Comparison of ENCODE assay signal across 9 cellular contexts in the genomic region with DNA sequence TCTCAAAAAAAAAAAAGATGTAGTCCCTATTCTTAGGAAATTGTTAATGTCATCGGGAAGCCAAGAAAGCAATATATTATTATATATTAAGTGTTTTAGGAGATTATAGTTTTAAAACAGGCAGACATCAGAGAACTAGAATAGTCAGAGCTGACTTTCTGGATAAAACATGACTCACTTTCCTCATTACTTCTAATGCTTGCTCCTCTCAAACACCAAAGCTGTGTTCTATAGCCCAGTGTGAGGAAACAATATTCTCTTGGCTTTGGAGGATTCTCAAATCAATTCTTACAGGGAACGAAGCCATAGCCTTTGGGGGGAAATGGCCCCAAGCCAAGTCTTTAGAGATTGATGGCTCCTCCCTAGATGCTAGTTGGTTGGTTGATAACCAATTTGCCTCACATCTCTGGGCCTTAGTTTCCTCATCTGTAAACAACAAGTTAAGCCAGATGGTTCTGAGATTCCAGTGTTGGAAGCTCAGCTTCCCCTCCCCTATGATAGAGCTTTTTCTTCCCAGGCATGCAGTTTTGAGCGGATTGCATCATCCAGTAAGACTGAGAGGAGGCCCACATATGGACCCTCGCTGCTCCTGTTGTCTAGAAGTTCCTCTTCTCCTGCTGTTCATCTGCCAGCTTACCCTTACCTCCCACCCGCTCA. TPM values are rescaled to one million over a fixed set of nuclear protein-coding genes. Genes with fewer than 3 reads are reported as not detected.
A peak's percentile ranks its signal among the peaks of the same experiment; 100 is the strongest.
DNase-seq lines count a peak whose midpoint lies in the region; ATAC-seq, FAIRE-seq and TF ChIP-seq lines count a peak whose summit lies in the region.
"Had no signal": no experiment of that assay in that cellular context is flagged by ENCODE, and none has a peak within 500 bp of the region (broad histone marks: within the 10 kb centered on the region; RNA-seq: fewer than 3 reads in every experiment).

No MANE protein-coding gene starts in this region.

- no peak overlapping the region for H4K5ac ChIP-seq in H1 (ENCODE audit: insufficient read length, low read depth, low read length)

- H4K8ac ChIP-seq in H1 (ENCODE audit: extremely low read depth, insufficient read depth, low read length) = no peak overlapping the region

- H3K4me3 Mint-ChIP-seq in Caco-2 (ENCODE audit: unreplicated experiment) (no peak overlapping the region), neural progenitor cell (no peak overlapping the region)
- H3K4me3 Mint-ChIP-seq in activated CD8-positive, alpha-beta memory T cell treated with anti-CD3 and anti-CD28 coated beads, Interleukin-2, amount 10 ng/mL, durations not matched to agents 7 days and 5 days = no peak overlapping the region

- H2BK20ac ChIP-seq in H1 (ENCODE audit: low read length) = no peak overlapping the region

- no TSS peak for BruUV-seq in Caco-2 (replicated peaks; lab: Mats Ljungman, UMichigan)

- H3K9me3 ChIP-seq in Caco-2 = no peaks in the 10 kb centered on the region
- H3K9me3 ChIP-seq in H1 (ENCODE audit: insufficient read depth in 2 of 2, low read depth in 1 of 2, low read length in 1 of 2) = no peaks in the 10 kb centered on the region
- no peaks in the 10 kb centered on the region for H3K9me3 ChIP-seq in neural progenitor cell (ENCODE audit: low read depth)

- H3K4me2 ChIP-seq in H1 (ENCODE audit: insufficient read depth in 1 of 2, low read depth in 2 of 2, low read length in 2 of 2) (no peak overlapping the region), neural progenitor cell (no peak overlapping the region)

- H2BK12ac ChIP-seq in H1 (ENCODE audit: low read depth, low read length) = 0 out of 2 replicates have a peak overlapping the region, but pooled peaks have one; percentile 17

- ATAC-seq in activated CD8-positive, alpha-beta memory T cell treated with anti-CD3 and anti-CD28 coated beads, Interleukin-2, amount 10 ng/mL, durations not matched to agents 7 days and 5 days = no peak
- ATAC-seq in HG03342 (IDR thresholded peaks at IDR 0.05; ENCODE audit: unreplicated experiment) (no peak), GM18511 (IDR thresholded peaks at IDR 0.05; ENCODE audit: unreplicated experiment) (no peak)

- H3K56ac ChIP-seq in H1 (replicated peaks; ENCODE audit: insufficient read length, low read depth, low read length) = no peak overlapping the region

- H3K23ac ChIP-seq in H1 (ENCODE audit: insufficient read length) = no peak overlapping the region

- DNase-seq in Caco-2 (peak in 1 of 2 experiments; percentile 21), NCI-H82 (lab: John Stamatoyannopoulos, UW) (peak; percentile 74), H1 (ENCODE audit: low read depth in 1 of 2, low spot score in 2 of 2) (no peak), neural progenitor cell (ENCODE audit: low spot score) (no peak), OCI-M2 (lab: John Stamatoyannopoulos, UW; ENCODE audit: unreplicated experiment) (no peak)
- DNase-seq in activated CD8-positive, alpha-beta memory T cell treated with anti-CD3 and anti-CD28 coated beads, Interleukin-2, amount 10 ng/mL, durations not matched to agents 7 days and 5 days = no peak
- DNase-seq: SW 1271 had no signal

- H2AK5ac ChIP-seq in H1 (ENCODE audit: low read depth, low read length) = no peak overlapping the region

- no peak overlapping the region for H3K4me3 ChIP-seq in Caco-2 (ENCODE audit: low read depth, low read length)
- H3K4me3 ChIP-seq in H1 (ENCODE audit: extremely low read depth in 1 of 4, insufficient read depth in 2 of 4, low read depth in 3 of 4, low read length in 4 of 4) = no peak overlapping the region
- no peak overlapping the region for H3K4me3 ChIP-seq in neural progenitor cell

- H2BK120ac ChIP-seq in H1 (replicated peaks; ENCODE audit: low read depth, low read length) = no peak overlapping the region

- FAIRE-seq in H1 (lab: Jason Lieb, UNC) = no peak

- H3K27me3 ChIP-seq in Caco-2 (replicated peaks; ENCODE audit: control insufficient read depth, insufficient read depth, low read length) (no peaks in the 10 kb centered on the region), H1 (replicated peaks in 1 of 4; ENCODE audit: control insufficient read depth in 3 of 4, extremely low read depth in 1 of 4, insufficient read depth in 3 of 4, low read length in 3 of 4) (no peaks in the 10 kb centered on the region), neural progenitor cell (no peaks in the 10 kb centered on the region)

- no peaks in the 10 kb centered on the region for H3K23me2 ChIP-seq in H1 (ENCODE audit: low read depth, low read length)

- POLR2A ChIA-PET in Caco-2 (lab: Charles Lee) (interaction anchor here (0.5 to 1.6 kb wide), 5 partner anchors 9 to 868 kb away, joined by 3 to 10 read pairs (median 7); partner anchors contain the start of gene NMT1), H1 (lab: Charles Lee; ENCODE audit: partially characterized antibody) (interaction anchor here (0.7 to 2.4 kb wide), 3 partner anchors 12 to 47 kb away, joined by 3 to 13 read pairs (median 4); partner anchors contain the start of gene NMT1)

- H4K91ac ChIP-seq in H1 (replicated peaks; ENCODE audit: insufficient read length, low read length) = no peak overlapping the region

- H3K27ac Mint-ChIP-seq in Caco-2 (ENCODE audit: unreplicated experiment) = peak overlapping the region; percentile 73
- H3K27ac Mint-ChIP-seq in neural progenitor cell = peak overlapping the region; percentile 40
- no peak overlapping the region for H3K27ac Mint-ChIP-seq in activated CD8-positive, alpha-beta memory T cell treated with anti-CD3 and anti-CD28 coated beads, Interleukin-2, amount 10 ng/mL, durations not matched to agents 7 days and 5 days

- H3K27ac ChIP-seq in H1 (ENCODE audit: low read depth, low read length) = no peak overlapping the region
- H3K27ac ChIP-seq in neural progenitor cell = no peak overlapping the region

- H4K20me1 ChIP-seq in H1 (replicated peaks in 1 of 2; ENCODE audit: control insufficient read depth in 1 of 2, insufficient read depth in 2 of 2, low read length in 2 of 2) = peaks cover 3% of the 10 kb centered on the region in 2 experiments
- peaks cover 14% of the 10 kb centered on the region for H4K20me1 ChIP-seq in neural progenitor cell (ENCODE audit: low read depth)

- H3K9ac ChIP-seq in H1 (replicated peaks in 1 of 4; ENCODE audit: extremely low read depth in 1 of 4, low read depth in 3 of 4, low read length in 3 of 4) = no peak overlapping the region
- no peak overlapping the region for H3K9ac ChIP-seq in neural progenitor cell

- no peaks in the 10 kb centered on the region; the same call in 1 of the 2 replicates for H3K36me3 ChIP-seq in Caco-2 (ENCODE audit: control insufficient read depth, insufficient read depth, low read length)
- peaks cover 2 to 25% (median 10%) of the 10 kb centered on the region in 4 experiments; a peak in 3 of 8 replicates for H3K36me3 ChIP-seq in H1 (ENCODE audit: control insufficient read depth in 2 of 4, insufficient read depth in 4 of 4, low read length in 3 of 4)
- H3K36me3 ChIP-seq in neural progenitor cell = no peaks in the 10 kb centered on the region

- H2BK5ac ChIP-seq in H1 (ENCODE audit: low read depth, low read length) = no peak overlapping the region; the same call in 1 of the 2 replicates

- intact Hi-C loops in Caco-2 (cut with micrococcal nuclease; ENCODE audit: unreplicated experiment) = no loop called here

- WGBS in H1 (ENCODE audit: extremely low coverage in 1 of 2, insufficient coverage in 1 of 2, insufficient read length in 1 of 2, insufficient replicate concordance in 2 of 2, low coverage in 1 of 2, low lambda C conversion rate in 2 of 2, missing lambda C conversion rate in 1 of 2), 2 experiments = 96% methylated on average over 5 of the region's 5 CpGs; no CpG with 5 or more reads in 1 of the 2 experiments

- H3K4me1 ChIP-seq in Caco-2 (no peaks in the 10 kb centered on the region), H1 (replicated peaks in 1 of 4; ENCODE audit: control insufficient read depth in 3 of 4, insufficient read depth in 4 of 4, low read length in 3 of 4) (no peaks in the 10 kb centered on the region), neural progenitor cell (no peaks in the 10 kb centered on the region)

- no peaks in the 10 kb centered on the region for H3K27me3 Mint-ChIP-seq in Caco-2 (ENCODE audit: insufficient read depth, unreplicated experiment)
- peaks cover 6% of the 10 kb centered on the region for H3K27me3 Mint-ChIP-seq in neural progenitor cell (ENCODE audit: insufficient read depth, low read depth)
- no peaks in the 10 kb centered on the region for H3K27me3 Mint-ChIP-seq in activated CD8-positive, alpha-beta memory T cell treated with anti-CD3 and anti-CD28 coated beads, Interleukin-2, amount 10 ng/mL, durations not matched to agents 7 days and 5 days

- H3K18ac ChIP-seq in H1 (ENCODE audit: extremely low read depth, low read length) = no peak overlapping the region; the same call in 1 of the 2 replicates

- H3K4ac ChIP-seq in H1 (replicated peaks; ENCODE audit: insufficient read length, low read depth, low read length) = no peak overlapping the region

- H3K4me1 Mint-ChIP-seq in Caco-2 (ENCODE audit: low read depth, unreplicated experiment) = no peaks in the 10 kb centered on the region
- peaks cover 5% of the 10 kb centered on the region for H3K4me1 Mint-ChIP-seq in neural progenitor cell
- peaks cover 20% of the 10 kb centered on the region for H3K4me1 Mint-ChIP-seq in activated CD8-positive, alpha-beta memory T cell treated with anti-CD3 and anti-CD28 coated beads, Interleukin-2, amount 10 ng/mL, durations not matched to agents 7 days and 5 days

- H3K79me1 ChIP-seq in H1 (ENCODE audit: low read depth, low read length) = no peaks in the 10 kb centered on the region; the same call in 1 of the 2 replicates

- TF ChIP-seq EP300 in H1 (IDR thresholded peaks at IDR 0.05; ENCODE audit: borderline replicate concordance in 1 of 2, low read depth in 2 of 2, low read length in 2 of 2) = no peak

- TF ChIP-seq POLR2A in H1 (IDR thresholded peaks at IDR 0.05; ENCODE audit: control extremely low read depth in 1 of 2, low read depth in 2 of 2, low read length in 2 of 2) = no peak

- peaks cover 0 to 67% of the 10 kb centered on the region in 2 experiments; a peak in 2 of 4 replicates for H3K79me2 ChIP-seq in H1 (ENCODE audit: control insufficient read depth in 1 of 2, insufficient read depth in 2 of 2, low read length in 2 of 2)
- peaks cover 94% of the 10 kb centered on the region for H3K79me2 ChIP-seq in neural progenitor cell (ENCODE audit: low read depth)

- no peak overlapping the region for H3K14ac ChIP-seq in H1 (ENCODE audit: insufficient read length)

- no peak overlapping the region; the same call in 1 of the 2 replicates for H2BK15ac ChIP-seq in H1 (ENCODE audit: low read length)

- TF ChIP-seq CTCF in Caco-2 (IDR thresholded peaks at IDR 0.05; ENCODE audit: insufficient read depth in 1 of 2, low read depth in 1 of 2, low read length in 1 of 2, severe bottlenecking in 1 of 2, unreplicated experiment in 1 of 2) (no peak), H1 (IDR thresholded peaks at IDR 0.05; ENCODE audit: control extremely low read depth in 1 of 3, insufficient read depth in 1 of 3, low read depth in 1 of 3, low read length in 3 of 3) (no peak), neural progenitor cell (IDR thresholded peaks at IDR 0.05) (no peak)

- no peaks in the 10 kb centered on the region for H3K9me3 Mint-ChIP-seq in Caco-2 (ENCODE audit: unreplicated experiment)
- H3K9me3 Mint-ChIP-seq in neural progenitor cell = no peaks in the 10 kb centered on the region
- H3K9me3 Mint-ChIP-seq in activated CD8-positive, alpha-beta memory T cell treated with anti-CD3 and anti-CD28 coated beads, Interleukin-2, amount 10 ng/mL, durations not matched to agents 7 days and 5 days (ENCODE audit: low read depth) = no peaks in the 10 kb centered on the region

- CTCF ChIA-PET in Caco-2 (lab: Charles Lee) = no interaction called here
- CTCF ChIA-PET in H1 (lab: Charles Lee; ENCODE audit: partially characterized antibody) = interaction anchor here (0.7 to 4.2 kb wide), 5 partner anchors 23 to 70 kb away, joined by 3 to 13 read pairs (median 4); no protein-coding TSS in a partner anchor
- CTCF ChIA-PET in activated CD8-positive, alpha-beta memory T cell treated with anti-CD3 and anti-CD28 coated beads, Interleukin-2, amount 10 ng/mL, durations not matched to agents 7 days and 5 days (lab: Charles Lee) = interaction anchor here (1.1 to 1.6 kb wide), 2 partner anchors 10 to 23 kb away, joined by 3 read pairs; no protein-coding TSS in a partner anchor

- peaks cover 7% of the 10 kb centered on the region for H3F3A ChIP-seq in neural progenitor cell (ENCODE audit: low read depth)

- no peak for TF ChIP-seq RAD21 in H1 (IDR thresholded peaks at IDR 0.05 in 1 of 2, conservative IDR thresholded peaks at IDR 0.05 in 1 of 2; ENCODE audit: low read depth in 2 of 2, low read length in 2 of 2)

- H2AFZ ChIP-seq in H1 (ENCODE audit: low read length) (no peak overlapping the region), neural progenitor cell (replicated peaks) (no peak overlapping the region)

- H3K36me3 Mint-ChIP-seq in Caco-2 (ENCODE audit: insufficient read depth, unreplicated experiment) = peaks cover 58% of the 10 kb centered on the region
- peaks cover 20% of the 10 kb centered on the region for H3K36me3 Mint-ChIP-seq in neural progenitor cell
- H3K36me3 Mint-ChIP-seq in activated CD8-positive, alpha-beta memory T cell treated with anti-CD3 and anti-CD28 coated beads, Interleukin-2, amount 10 ng/mL, durations not matched to agents 7 days and 5 days = peaks cover 35% of the 10 kb centered on the region

RNA-seq across cellular contexts. Expression of gene NMT1, which starts 12.4 kb away (rescaled TPM):
- total RNA-seq in Caco-2 (2022) (173 and 179 TPM in 2 replicates), neural progenitor cell (ENCODE audit: low replicate concordance) (95.0 and 101 TPM in 2 replicates)
- total RNA-seq in H1 (2021; fragmentation: NEBNext Ultra II Directional; extraction: Animal tissue kit (Norgen Biotek cat#: 25700)) = 149 and 152 TPM in 2 replicates
- polyA plus RNA-seq in H1 (2011; rRNA removed) = 35.5 and 42.9 TPM in 2 replicates
- 40.4 TPM for polyA plus RNA-seq in H1 (2011; cell fraction: cytosol; rRNA removed)
- 57.8 TPM for polyA plus RNA-seq in H1 (2011; cell fraction: nucleus; rRNA removed)
- polyA plus RNA-seq in H1 (2012, experiment 1 of 2) = 85.4 to 115 TPM (median 89.7 TPM) in 4 replicates
- 47.2 TPM for polyA plus RNA-seq in H1 (2012, experiment 2 of 2)
- polyA plus RNA-seq in H1 (2013, experiment 1 of 2) = 116 TPM
- 99.8 TPM for polyA plus RNA-seq in H1 (2013, experiment 2 of 2)
- 59.6 and 71.5 TPM in 2 replicates for polyA minus RNA-seq in H1 (2011; rRNA and poly(A)+ RNA removed)
- 418 TPM for polyA minus RNA-seq in H1 (2011; cell fraction: cytosol; rRNA and poly(A)+ RNA removed)
- 41.7 TPM for polyA minus RNA-seq in H1 (2011; cell fraction: nucleus; rRNA and poly(A)+ RNA removed)
- 100 to 1,000 TPM; 136 to 148 TPM for total RNA-seq in activated CD8-positive, alpha-beta memory T cell treated with anti-CD3 and anti-CD28 coated beads, Interleukin-2, amount 10 ng/mL, durations not matched to agents 7 days and 5 days

RNA-seq across cellular contexts. Expression of gene DCAKD, which starts 22.1 kb away (rescaled TPM):
- total RNA-seq in Caco-2 (2022) = 12.0 and 15.1 TPM in 2 replicates
- total RNA-seq in H1 (2021; fragmentation: NEBNext Ultra II Directional; extraction: Animal tissue kit (Norgen Biotek cat#: 25700)) = 33.7 and 35.6 TPM in 2 replicates
- polyA plus RNA-seq in H1 (2011; rRNA removed) = 52.9 and 61.8 TPM in 2 replicates
- polyA plus RNA-seq in H1 (2011; cell fraction: cytosol; rRNA removed) = 38.7 TPM
- 50.3 TPM for polyA plus RNA-seq in H1 (2011; cell fraction: nucleus; rRNA removed)
- 35.6 to 46.5 TPM (median 40.8 TPM) in 4 replicates for polyA plus RNA-seq in H1 (2012, experiment 1 of 2)
- polyA plus RNA-seq in H1 (2012, experiment 2 of 2) = 33.9 TPM
- polyA plus RNA-seq in H1 (2013, experiment 1 of 2) = 25.6 TPM
- 23.7 TPM for polyA plus RNA-seq in H1 (2013, experiment 2 of 2)
- 38.0 and 42.8 TPM in 2 replicates for polyA minus RNA-seq in H1 (2011; rRNA and poly(A)+ RNA removed)
- 40.1 TPM for polyA minus RNA-seq in H1 (2011; cell fraction: cytosol; rRNA and poly(A)+ RNA removed)
- 25.0 TPM for polyA minus RNA-seq in H1 (2011; cell fraction: nucleus; rRNA and poly(A)+ RNA removed)
- total RNA-seq in neural progenitor cell (ENCODE audit: low replicate concordance) = 31.4 and 91.5 TPM in 2 replicates
- 10 to 100 TPM; 29.4 to 34.3 TPM for total RNA-seq in activated CD8-positive, alpha-beta memory T cell treated with anti-CD3 and anti-CD28 coated beads, Interleukin-2, amount 10 ng/mL, durations not matched to agents 7 days and 5 days

RNA-seq across cellular contexts. Expression of gene PLCD3, which starts 58.8 kb away (rescaled TPM):
- 74.3 and 88.5 TPM in 2 replicates for total RNA-seq in Caco-2 (2022)
- 42.7 and 48.1 TPM in 2 replicates for total RNA-seq in H1 (2021; fragmentation: NEBNext Ultra II Directional; extraction: Animal tissue kit (Norgen Biotek cat#: 25700))
- polyA plus RNA-seq in H1 (2011; rRNA removed) = 26.5 and 32.3 TPM in 2 replicates
- 24.7 TPM for polyA plus RNA-seq in H1 (2011; cell fraction: cytosol; rRNA removed)
- polyA plus RNA-seq in H1 (2011; cell fraction: nucleus; rRNA removed) = 28.3 TPM
- polyA plus RNA-seq in H1 (2012, experiment 1 of 2) = 21.6 to 33.0 TPM (median 28.2 TPM) in 4 replicates
- 27.8 TPM for polyA plus RNA-seq in H1 (2012, experiment 2 of 2)
- polyA plus RNA-seq in H1 (2013, experiment 1 of 2) = 20.4 TPM
- 20.7 TPM for polyA plus RNA-seq in H1 (2013, experiment 2 of 2)
- polyA minus RNA-seq in H1 (2011; rRNA and poly(A)+ RNA removed) = 16.3 and 24.8 TPM in 2 replicates
- polyA minus RNA-seq in H1 (2011; cell fraction: cytosol; rRNA and poly(A)+ RNA removed) = 18.3 TPM
- 25.1 TPM for polyA minus RNA-seq in H1 (2011; cell fraction: nucleus; rRNA and poly(A)+ RNA removed)
- total RNA-seq in neural progenitor cell (ENCODE audit: low replicate concordance) = 16.0 and 31.4 TPM in 2 replicates
- total RNA-seq in activated CD8-positive, alpha-beta memory T cell treated with anti-CD3 and anti-CD28 coated beads, Interleukin-2, amount 10 ng/mL, durations not matched to agents 7 days and 5 days = 1 to 10 TPM; 2.6 to 5.2 TPM
